In genomic region chr17:60351012-60351695, GRCh38 we compare ENCODE assay signal across 31 cellular contexts.
"Had no signal": no experiment of that assay in that cellular context is flagged by ENCODE, and none has a peak within 500 bp of the region (broad histone marks: within the 10 kb centered on the region; RNA-seq: fewer than 3 reads in every experiment).

No MANE protein-coding gene starts in this region.

- H3K27ac ChIP-seq: ascending aorta, cardiac muscle cell, coronary artery, gastrocnemius medialis, left ventricle myocardium inferior, right atrium auricular region, spleen, tibial nerve, VCaP had no signal

- H3K27me3 ChIP-seq: ascending aorta, cardiac muscle cell, dorsolateral prefrontal cortex, gastrocnemius medialis, right atrium auricular region, spleen, tibial nerve had no signal

- H3K9me3 ChIP-seq: ascending aorta, gastrocnemius medialis, left ventricle myocardium inferior, right atrium auricular region, spleen, tibial nerve had no signal

- H3K4me1 ChIP-seq: ascending aorta had no signal

- H3K36me3 Mint-ChIP-seq: activated CD4-positive, alpha-beta memory T cell treated with anti-CD3 and anti-CD28 coated beads for 36 hours had no signal

- H3K27me3 Mint-ChIP-seq: activated CD4-positive, alpha-beta memory T cell treated with anti-CD3 and anti-CD28 coated beads for 36 hours; activated CD4-positive, alpha-beta T cell treated with anti-CD3 and anti-CD28 coated beads, Interleukin-2, amount 10 ng/mL, durations not matched to agents 24 days and 14 days; activated naive CD4-positive, alpha-beta T cell treated with anti-CD3 and anti-CD28 coated beads, Interleukin-2, amount 10 ng/mL, durations not matched to agents 7 days and 5 days; activated naive CD8-positive, alpha-beta T cell treated with anti-CD3 and anti-CD28 coated beads, Interleukin-2, amount 10 ng/mL, durations not matched to agents 7 days and 5 days; activated T-cell treated with anti-CD3 and anti-CD28 coated beads, Interleukin-2, amount 50 U/mL, for 24 hours; brain; naive thymus-derived CD4-positive, alpha-beta T cell had no signal

- FAIRE-seq: TTC549, urothelium cell line had no signal

- H3K27ac Mint-ChIP-seq: activated CD4-positive, alpha-beta memory T cell treated with anti-CD3 and anti-CD28 coated beads for 36 hours; activated CD4-positive, alpha-beta T cell treated with anti-CD3 and anti-CD28 coated beads, Interleukin-2, amount 10 ng/mL, durations not matched to agents 24 days and 14 days; activated naive CD4-positive, alpha-beta T cell treated with anti-CD3 and anti-CD28 coated beads, Interleukin-2, amount 10 ng/mL, durations not matched to agents 7 days and 5 days; activated naive CD8-positive, alpha-beta T cell treated with anti-CD3 and anti-CD28 coated beads, Interleukin-2, amount 10 ng/mL, durations not matched to agents 7 days and 5 days; activated T-cell treated with anti-CD3 and anti-CD28 coated beads, Interleukin-2, amount 50 U/mL, for 24 hours had no signal

- ATAC-seq: gastrocnemius medialis; naive thymus-derived CD4-positive, alpha-beta T cell had no signal

- H3K4me3 Mint-ChIP-seq: activated CD4-positive, alpha-beta memory T cell treated with anti-CD3 and anti-CD28 coated beads for 36 hours; activated CD4-positive, alpha-beta T cell treated with anti-CD3 and anti-CD28 coated beads, Interleukin-2, amount 10 ng/mL, durations not matched to agents 24 days and 14 days; activated naive CD4-positive, alpha-beta T cell treated with anti-CD3 and anti-CD28 coated beads, Interleukin-2, amount 10 ng/mL, durations not matched to agents 7 days and 5 days; activated naive CD8-positive, alpha-beta T cell treated with anti-CD3 and anti-CD28 coated beads, Interleukin-2, amount 10 ng/mL, durations not matched to agents 7 days and 5 days; activated T-cell treated with anti-CD3 and anti-CD28 coated beads, Interleukin-2, amount 50 U/mL, for 24 hours; brain; naive thymus-derived CD4-positive, alpha-beta T cell; neural crest cell had no signal

- H3K9me3 Mint-ChIP-seq: activated CD4-positive, alpha-beta memory T cell treated with anti-CD3 and anti-CD28 coated beads for 36 hours; activated CD4-positive, alpha-beta T cell treated with anti-CD3 and anti-CD28 coated beads, Interleukin-2, amount 10 ng/mL, durations not matched to agents 24 days and 14 days; activated naive CD4-positive, alpha-beta T cell treated with anti-CD3 and anti-CD28 coated beads, Interleukin-2, amount 10 ng/mL, durations not matched to agents 7 days and 5 days; activated naive CD8-positive, alpha-beta T cell treated with anti-CD3 and anti-CD28 coated beads, Interleukin-2, amount 10 ng/mL, durations not matched to agents 7 days and 5 days; activated T-cell treated with anti-CD3 and anti-CD28 coated beads, Interleukin-2, amount 50 U/mL, for 24 hours; neural crest cell had no signal

- H3K36me3 ChIP-seq: ascending aorta, cardiac muscle cell, gastrocnemius medialis, right atrium auricular region, tibial nerve had no signal

- H3K4me1 Mint-ChIP-seq: brain had no signal

- DNase-seq: activated CD4-positive, alpha-beta memory T cell treated with anti-CD3 and anti-CD28 coated beads for 36 hours; activated CD4-positive, alpha-beta T cell treated with anti-CD3 and anti-CD28 coated beads, Interleukin-2, amount 10 ng/mL, durations not matched to agents 24 days and 14 days; activated CD4-positive, CD25-positive, alpha-beta regulatory T cell treated with anti-CD3 and anti-CD28 coated beads, Interleukin-2, amount 50 U/mL, for 72 hours; activated CD8-positive, alpha-beta memory T cell treated with anti-CD3 and anti-CD28 coated beads, Interleukin-2, amount 50 U/mL, for 48 hours; activated gamma-delta T cell; activated naive CD4-positive, alpha-beta T cell treated with anti-CD3 and anti-CD28 coated beads, Interleukin-2, amount 10 ng/mL, durations not matched to agents 7 days and 5 days; activated naive CD8-positive, alpha-beta T cell treated with anti-CD3 and anti-CD28 coated beads, Interleukin-2, amount 10 ng/mL, durations not matched to agents 7 days and 5 days; activated T-cell treated with anti-CD3 and anti-CD28 coated beads, Interleukin-2, amount 50 U/mL, for 24 hours; cerebellar nuclear complex; dorsolateral prefrontal cortex; effector memory CD4-positive, alpha-beta T cell; gastrocnemius medialis; glutamatergic neuron; islet precursor cell; left ventricle myocardium inferior; mesendoderm; naive thymus-derived CD4-positive, alpha-beta T cell; spleen; stimulated activated naive CD4-positive, alpha-beta T cell treated with Interleukin-2 at 50 U/mL for 16 hours; T-helper 9 cell had no signal

- H3K4me3 ChIP-seq: ascending aorta, cardiac muscle cell, coronary artery, dorsolateral prefrontal cortex, gastrocnemius medialis, left ventricle myocardium inferior, lung, right atrium auricular region, spleen, tibial nerve had no signal
